In genomic region chr1:30881266-30882181, GRCh38 we compare ENCODE assay signal across 1 cellular context.
TF ChIP-seq lines count a peak whose summit lies in the region.

No MANE protein-coding gene starts in this region.

TF ChIP-seq in IMR-90, 13 proteins besides CTCF, POLR2A, EP300 and RAD21 (continued from another document):
- TF ChIP-seq USF2 (IDR thresholded peaks at IDR 0.05; ENCODE audit: low read depth, low read length) = no peak
- TF ChIP-seq NFE2L2 (IDR thresholded peaks at IDR 0.05; ENCODE audit: low read depth, low read length) = no peak
- no peak for TF ChIP-seq RCOR1 (IDR thresholded peaks at IDR 0.05; ENCODE audit: insufficient replicate concordance, low read length)
- TF ChIP-seq ELK1 (IDR thresholded peaks at IDR 0.05; ENCODE audit: borderline replicate concordance, low read depth, low read length) = no peak
